Comparison of ENCODE assay signal across 32 cellular contexts in the genomic region with DNA sequence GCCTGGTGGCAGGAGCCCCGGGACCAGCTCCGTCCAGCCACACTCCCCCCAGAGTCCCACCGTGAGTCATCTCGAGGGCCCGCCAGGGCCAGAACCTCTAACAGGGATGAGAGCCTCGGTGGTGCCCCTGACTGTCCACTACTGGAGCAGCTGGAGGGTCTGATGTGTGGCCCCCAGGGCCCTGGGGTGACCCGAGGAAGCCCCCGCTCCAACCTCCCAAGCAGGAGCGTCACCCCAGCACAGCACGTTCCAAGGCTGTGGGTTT.
"Had no signal": no experiment of that assay in that cellular context is flagged by ENCODE, and none has a peak within 500 bp of the region (broad histone marks: within the 10 kb centered on the region; RNA-seq: fewer than 3 reads in every experiment).

No MANE protein-coding gene starts in this region.

- H3K36me3 Mint-ChIP-seq: activated CD8-positive, alpha-beta memory T cell treated with anti-CD3 and anti-CD28 coated beads, Interleukin-2, amount 10 ng/mL, durations not matched to agents 7 days and 5 days; activated naive CD4-positive, alpha-beta T cell treated with anti-CD3 and anti-CD28 coated beads, Interleukin-2, amount 10 ng/mL, durations not matched to agents 7 days and 5 days; activated naive CD8-positive, alpha-beta T cell; brain had no signal

- H3K9me3 ChIP-seq: SJCRH30 had no signal

- H3K27ac ChIP-seq: PC-9, RWPE1, SJCRH30, SK-N-MC, WERI-Rb-1 had no signal

- H3K27me3 Mint-ChIP-seq: activated CD4-positive, alpha-beta memory T cell treated with anti-CD3 and anti-CD28 coated beads, Interleukin-2, amount 10 ng/mL, durations not matched to agents 7 days and 5 days; activated CD8-positive, alpha-beta memory T cell treated with anti-CD3 and anti-CD28 coated beads, Interleukin-2, amount 10 ng/mL, durations not matched to agents 7 days and 5 days; activated naive CD4-positive, alpha-beta T cell treated with anti-CD3 and anti-CD28 coated beads, Interleukin-2, amount 10 ng/mL, durations not matched to agents 7 days and 5 days; activated naive CD8-positive, alpha-beta T cell; activated naive CD8-positive, alpha-beta T cell treated with anti-CD3 and anti-CD28 coated beads, Interleukin-2, amount 50 U/mL, for 24 hours had no signal

- H3K36me3 ChIP-seq: SJCRH30, WERI-Rb-1 had no signal

- ATAC-seq: activated CD8-positive, alpha-beta memory T cell treated with anti-CD3 and anti-CD28 coated beads, Interleukin-2, amount 10 ng/mL, durations not matched to agents 7 days and 5 days; activated naive CD8-positive, alpha-beta T cell treated with anti-CD3 and anti-CD28 coated beads, Interleukin-2, amount 50 U/mL, for 24 hours had no signal

- H3K27me3 ChIP-seq: SJCRH30 had no signal

- H3K4me2 ChIP-seq: PC-9 had no signal

- H3K4me3 Mint-ChIP-seq: activated CD4-positive, alpha-beta memory T cell treated with anti-CD3 and anti-CD28 coated beads, Interleukin-2, amount 10 ng/mL, durations not matched to agents 7 days and 5 days; activated CD8-positive, alpha-beta memory T cell treated with anti-CD3 and anti-CD28 coated beads, Interleukin-2, amount 10 ng/mL, durations not matched to agents 7 days and 5 days; activated naive CD4-positive, alpha-beta T cell treated with anti-CD3 and anti-CD28 coated beads, Interleukin-2, amount 10 ng/mL, durations not matched to agents 7 days and 5 days; activated naive CD8-positive, alpha-beta T cell; activated naive CD8-positive, alpha-beta T cell treated with anti-CD3 and anti-CD28 coated beads, Interleukin-2, amount 50 U/mL, for 24 hours; brain had no signal

- H3K4me1 Mint-ChIP-seq: activated CD8-positive, alpha-beta memory T cell treated with anti-CD3 and anti-CD28 coated beads, Interleukin-2, amount 10 ng/mL, durations not matched to agents 7 days and 5 days had no signal

- H3K9me3 Mint-ChIP-seq: activated CD4-positive, alpha-beta memory T cell treated with anti-CD3 and anti-CD28 coated beads, Interleukin-2, amount 10 ng/mL, durations not matched to agents 7 days and 5 days; activated naive CD4-positive, alpha-beta T cell treated with anti-CD3 and anti-CD28 coated beads, Interleukin-2, amount 10 ng/mL, durations not matched to agents 7 days and 5 days; activated naive CD8-positive, alpha-beta T cell treated with anti-CD3 and anti-CD28 coated beads, Interleukin-2, amount 50 U/mL, for 24 hours had no signal

- DNase-seq: activated CD4-positive, alpha-beta memory T cell treated with anti-CD3 and anti-CD28 coated beads, Interleukin-2, amount 10 ng/mL, durations not matched to agents 7 days and 5 days; activated CD4-positive, alpha-beta T cell treated with anti-CD3 and anti-CD28 coated beads for 1 hour; activated CD4-positive, alpha-beta T cell treated with anti-CD3 and anti-CD28 coated beads for 48 hours; activated CD4-positive, CD25-positive, alpha-beta regulatory T cell; activated CD8-positive, alpha-beta memory T cell treated with anti-CD3 and anti-CD28 coated beads for 24 hours; activated CD8-positive, alpha-beta memory T cell treated with anti-CD3 and anti-CD28 coated beads, Interleukin-2, amount 10 ng/mL, durations not matched to agents 7 days and 5 days; activated CD8-positive, alpha-beta memory T cell treated with anti-CD3 and anti-CD28 coated beads, Interleukin-2, amount 50 U/mL, for 48 hours; activated effector memory CD4-positive, alpha-beta T cell treated with Interleukin-2 at 50 U/mL for 16 hours; activated naive CD4-positive, alpha-beta T cell treated with anti-CD3 and anti-CD28 coated beads, Interleukin-2, amount 10 ng/mL, durations not matched to agents 7 days and 5 days; activated naive CD8-positive, alpha-beta T cell treated with anti-CD3 and anti-CD28 coated beads, Interleukin-2, amount 50 U/mL, for 24 hours; activated T-cell treated with anti-CD3 and anti-CD28 coated beads, Interleukin-2, amount 50 U/mL, for 48 hours; anterior cingulate cortex; IMR-90; NCI-H1105; NCI-H1417 treated with DMSO at 0.1 percent for 48 hours; NCI-H187 treated with DMSO at 0.1 percent for 48 hours; NCI-H2081; NCI-H226; NCI-H510A; NCI-H526; NCI-H748 treated with DMSO at 0.1 percent for 48 hours; NK-92 treated with Interleukin-12 subunit alpha and Interleukin-12 subunit beta, amount 100 ng/mL, for 24 hours; SHP77; SJCRH30; T1000; WERI-Rb-1 had no signal

- H3K27ac Mint-ChIP-seq: activated CD4-positive, alpha-beta memory T cell treated with anti-CD3 and anti-CD28 coated beads, Interleukin-2, amount 10 ng/mL, durations not matched to agents 7 days and 5 days; activated CD8-positive, alpha-beta memory T cell treated with anti-CD3 and anti-CD28 coated beads, Interleukin-2, amount 10 ng/mL, durations not matched to agents 7 days and 5 days; activated naive CD4-positive, alpha-beta T cell treated with anti-CD3 and anti-CD28 coated beads, Interleukin-2, amount 10 ng/mL, durations not matched to agents 7 days and 5 days; activated naive CD8-positive, alpha-beta T cell; activated naive CD8-positive, alpha-beta T cell treated with anti-CD3 and anti-CD28 coated beads, Interleukin-2, amount 50 U/mL, for 24 hours had no signal

- H2AFZ ChIP-seq: PC-9 had no signal

- H3K4me3 ChIP-seq: K562, PC-9, SJCRH30, SK-N-MC had no signal
